Comparison of ENCODE assay signal across 13 cellular contexts in the genomic region with DNA sequence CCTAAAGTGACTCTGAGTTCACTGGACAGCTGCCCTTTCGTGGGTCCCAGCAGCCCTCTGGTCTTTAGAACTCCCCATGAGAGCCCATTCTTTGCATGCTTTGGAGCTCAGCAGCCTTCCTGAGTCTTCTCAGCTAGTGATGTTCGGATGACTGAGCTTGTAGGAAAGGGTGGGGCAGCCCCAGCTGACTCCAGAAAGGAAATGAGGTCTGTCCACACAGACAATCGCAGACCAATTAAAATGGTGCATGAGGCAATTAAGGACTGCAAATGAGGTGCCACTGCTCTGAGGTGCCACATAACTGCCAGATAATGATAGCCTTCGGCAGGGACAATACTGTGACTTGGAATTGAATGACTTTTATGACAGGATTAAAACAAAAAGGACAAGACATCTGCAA.
DNase-seq lines count a peak whose midpoint lies in the region; ATAC-seq and TF ChIP-seq lines count a peak whose summit lies in the region.
"Had no signal": no experiment of that assay in that cellular context is flagged by ENCODE, and none has a peak within 500 bp of the region (broad histone marks: within the 10 kb centered on the region; RNA-seq: fewer than 3 reads in every experiment).

No MANE protein-coding gene starts in this region.

- DNase-seq in GM03348 (ENCODE audit: low spot score) (peak; percentile 52), NCI-H146 treated with DMSO at 0.1 percent for 48 hours (lab: John Stamatoyannopoulos, UW; ENCODE audit: unreplicated experiment) (peak; percentile 77), choroid plexus epithelial cell (ENCODE audit: low read depth) (peak; percentile 30), non-pigmented ciliary epithelial cell (ENCODE audit: low read depth) (peak; percentile 20)
- DNase-seq in activated CD4-positive, CD25-positive, alpha-beta regulatory T cell (lab: John Stamatoyannopoulos, UW), result no peak
- no peak for DNase-seq in stimulated activated CD4-positive, alpha-beta T cell treated with anti-CD3 and anti-CD28 coated beads, Interleukin-15, amount 100 ng/mL, for 24 hours
- DNase-seq: Calu3, NCI-H2029 had no signal

- TF ChIP-seq CTCF in choroid plexus epithelial cell (conservative IDR thresholded peaks at IDR 0.05; ENCODE audit: low read depth, low read length), result no peak

- no peak overlapping the region for H3K4me3 ChIP-seq in choroid plexus epithelial cell (ENCODE audit: low read depth, low read length)
- H3K4me3 ChIP-seq: cardiac muscle cell, GM12878, HAP-1, right atrium auricular region had no signal

- no peak for ATAC-seq in HG02623 (IDR thresholded peaks at IDR 0.05; ENCODE audit: unreplicated experiment)
- ATAC-seq: GM12878 had no signal

Comparison
In these comparisons a context has a peak if more than half of its experiments do, and no peak if none do; other contexts are left out.
1. DNase-seq: peak in GM03348 (single experiment), NCI-H146 treated with DMSO at 0.1 percent for 48 hours (single experiment), choroid plexus epithelial cell (single experiment) and non-pigmented ciliary epithelial cell (single experiment); none in activated CD4-positive, CD25-positive, alpha-beta regulatory T cell (0 of 4) and stimulated activated CD4-positive, alpha-beta T cell treated with anti-CD3 and anti-CD28 coated beads, Interleukin-15, amount 100 ng/mL, for 24 hours (single experiment).